Comparison of ENCODE assay signal across 8 cellular contexts in the genomic region with DNA sequence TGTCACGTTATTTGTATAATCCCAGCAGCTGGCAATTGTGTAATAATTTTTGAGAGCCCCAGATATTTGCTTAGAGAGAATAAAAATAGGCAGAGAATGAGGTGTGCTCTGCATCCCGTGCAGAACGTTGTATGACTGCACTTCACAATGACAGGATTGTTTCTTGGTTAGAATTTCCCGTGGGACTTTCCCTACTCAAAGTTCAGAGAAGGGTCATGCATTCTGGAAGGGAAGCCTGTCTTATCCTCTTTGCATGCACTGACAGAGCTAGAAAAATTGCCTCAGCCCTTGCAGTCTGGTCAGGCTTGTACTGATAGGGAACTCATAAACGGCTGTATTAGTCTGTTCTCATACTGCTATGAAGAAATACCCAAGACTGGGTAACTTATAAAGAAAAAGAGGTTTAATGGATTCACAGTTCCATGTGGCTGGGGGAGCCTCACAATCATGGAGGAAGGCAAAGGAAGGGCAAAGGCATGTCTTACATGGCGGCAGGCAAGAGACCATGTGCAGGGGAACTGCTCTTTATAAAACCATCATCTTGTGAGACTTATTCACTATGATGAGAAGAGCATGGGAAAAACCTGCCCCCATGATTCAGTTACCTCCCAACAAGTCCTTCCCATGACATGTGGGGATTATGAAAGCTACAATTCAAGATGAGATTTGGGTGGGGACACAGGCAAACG. TPM values are rescaled to one million over a fixed set of nuclear protein-coding genes. Genes with fewer than 3 reads are reported as not detected.
DNase-seq lines count a peak whose midpoint lies in the region; ATAC-seq, FAIRE-seq and TF ChIP-seq lines count a peak whose summit lies in the region.

No MANE protein-coding gene starts in this region.

- POLR2A ChIA-PET in OCI-LY7 (lab: Charles Lee) = no interaction called here

- no peak for FAIRE-seq in HTR-8/SVneo (lab: Jason Lieb, UNC)

- H3K4me3 ChIP-seq in mucosa of descending colon (no peak overlapping the region), OCI-LY7 (ENCODE audit: low read depth, low read length, poor library complexity, severe bottlenecking) (no peak overlapping the region)

- DNase-seq in NCI-H774 (lab: John Stamatoyannopoulos, UW) (peak; percentile 84), mucosa of descending colon (no peak), HTR-8/SVneo (ENCODE audit: insufficient read length, low spot score) (no peak), RKO (ENCODE audit: low spot score) (no peak), OCI-LY7 (ENCODE audit: low spot score) (no peak), middle frontal gyrus (ENCODE audit: extremely low spot score, low spot score) (no peak)

- intact Hi-C loops in mucosa of descending colon (cut with DNase I, micrococcal nuclease) = no loop called here
- intact Hi-C loops in OCI-LY7 (cut with micrococcal nuclease; ENCODE audit: unreplicated experiment) = no loop called here

- no TSS peak for BruUV-seq in OCI-LY7 (replicated peaks; lab: Mats Ljungman, UMichigan)

- H3K4me1 ChIP-seq in mucosa of descending colon (ENCODE audit: low read depth) = no peaks in the 10 kb centered on the region
- no peaks in the 10 kb centered on the region for H3K4me1 ChIP-seq in OCI-LY7 (ENCODE audit: insufficient read depth, low read length, poor library complexity, severe bottlenecking)

- no peak overlapping the region for H2AFZ ChIP-seq in OCI-LY7 (ENCODE audit: low read length)

- H3K79me2 ChIP-seq in OCI-LY7 (ENCODE audit: insufficient read depth, low read depth, low read length) = no peaks in the 10 kb centered on the region

- no peaks in the 10 kb centered on the region for H4K20me1 ChIP-seq in OCI-LY7 (ENCODE audit: insufficient read depth, low read length)

- H3K27ac ChIP-seq in OCI-LY7 (ENCODE audit: low read depth, low read length, poor library complexity, severe bottlenecking) = no peak overlapping the region

- H3K9me2 ChIP-seq in OCI-LY7 (ENCODE audit: insufficient read depth, low read length) = no peaks in the 10 kb centered on the region

- CTCF ChIA-PET in OCI-LY7 (lab: Charles Lee; ENCODE audit: unreplicated experiment) = no interaction called here

- H3K36me3 ChIP-seq in mucosa of descending colon (ENCODE audit: low read depth) (no peaks in the 10 kb centered on the region), OCI-LY7 (ENCODE audit: insufficient read depth, low read length) (no peaks in the 10 kb centered on the region)

- ATAC-seq in GM19035 (IDR thresholded peaks at IDR 0.05; ENCODE audit: unreplicated experiment) = peak; percentile 94
- peak; percentile 89 for ATAC-seq in HG02973 (IDR thresholded peaks at IDR 0.05; ENCODE audit: unreplicated experiment)
- ATAC-seq in mucosa of descending colon = peak; percentile 31

- no peaks in the 10 kb centered on the region for H3K9me3 ChIP-seq in mucosa of descending colon
- no peaks in the 10 kb centered on the region for H3K9me3 ChIP-seq in OCI-LY7 (ENCODE audit: low read length)

- TF ChIP-seq CTCF in mucosa of descending colon (IDR thresholded peaks at IDR 0.05) (no peak), OCI-LY7 (conservative IDR thresholded peaks at IDR 0.05; ENCODE audit: low read length) (no peak)

- H3K4me2 ChIP-seq in OCI-LY7 (ENCODE audit: low read length) = no peak overlapping the region

RNA-seq across cellular contexts. Expression of a gene that starts 16.5 kb away (rescaled TPM):
- 1 to 10 TPM in 1 of 3 donors, under 1 TPM in 2; 0.41 to 4.2 (median 0.80) TPM for total RNA-seq in mucosa of descending colon
- not detected in 2 replicates for total RNA-seq in OCI-LY7 (2014; rRNA removed; shearing (Covaris generic))
- total RNA-seq in OCI-LY7 (2022) = 0.13 and 0.15 TPM in 2 replicates

Comparison
In these comparisons a context has a peak if more than half of its experiments do, and no peak if none do; other contexts are left out.
1. ATAC-seq: peak in every context shown above with its lines; median percentile 94 in GM19035; 89 in HG02973; 31 in mucosa of descending colon.